21 cellular contexts compared by ENCODE assay signal in genomic region chr6:150887978-150888563, GRCh38. TPM values are rescaled to one million over a fixed set of nuclear protein-coding genes. Genes with fewer than 3 reads are reported as not detected.
A peak's percentile ranks its signal among the peaks of the same experiment; 100 is the strongest.
DNase-seq lines count a peak whose midpoint lies in the region; ATAC-seq and TF ChIP-seq lines count a peak whose summit lies in the region.
"Had no signal": no experiment of that assay in that cellular context is flagged by ENCODE, and none has a peak within 500 bp of the region (broad histone marks: within the 10 kb centered on the region; RNA-seq: fewer than 3 reads in every experiment).

No MANE protein-coding gene starts in this region.

- H3K27me3 Mint-ChIP-seq in activated naive CD4-positive, alpha-beta T cell treated with anti-CD3 and anti-CD28 coated beads, Interleukin-2, amount 10 ng/mL, durations not matched to agents 7 days and 5 days, result no peaks in the 10 kb centered on the region
- H3K27me3 Mint-ChIP-seq: dendritic cell treated with granulocyte-macrophage colony-stimulating factor and Interleukin-4, amounts not matched to agents 40 ng/mL and 50 ng/mL, for 4 days; type B pancreatic cell had no signal

- peak; percentile 68 for ATAC-seq in GM21529 (IDR thresholded peaks at IDR 0.05; ENCODE audit: unreplicated experiment)
- ATAC-seq in thoracic aorta (ENCODE audit: insufficient number of reproducible peaks, low FRiP score, low read depth), result no peak
- ATAC-seq in gastroesophageal sphincter, result no peak
- ATAC-seq: esophagus mucosa had no signal

- CTCF ChIA-PET in activated naive CD4-positive, alpha-beta T cell treated with anti-CD3 and anti-CD28 coated beads, Interleukin-2, amount 10 ng/mL, durations not matched to agents 7 days and 5 days (lab: Charles Lee), result interaction anchor here (0.8 to 11.5 kb wide), 3 partner anchors 21 to 437 kb away, joined by 3 to 196 read pairs (median 3); no protein-coding TSS in a partner anchor

- no peaks in the 10 kb centered on the region for H3K36me3 ChIP-seq in thoracic aorta
- peaks cover 0 to 10% of the 10 kb centered on the region in 2 donors for H3K36me3 ChIP-seq in gastroesophageal sphincter

- H3K27me3 ChIP-seq in thoracic aorta (replicated peaks; ENCODE audit: insufficient read depth) (no peaks in the 10 kb centered on the region), gastroesophageal sphincter (no peaks in the 10 kb centered on the region)

- TF ChIP-seq EP300 in gastroesophageal sphincter (IDR thresholded peaks at IDR 0.05), result no peak

- no peaks in the 10 kb centered on the region for H3K4me1 Mint-ChIP-seq in activated naive CD4-positive, alpha-beta T cell treated with anti-CD3 and anti-CD28 coated beads, Interleukin-2, amount 10 ng/mL, durations not matched to agents 7 days and 5 days
- H3K4me1 Mint-ChIP-seq: H9 had no signal

- H3K27ac ChIP-seq in thoracic aorta (peak overlapping the region; percentile 34 to 85), gastroesophageal sphincter (no peak overlapping the region)
- H3K27ac ChIP-seq: PC-9 had no signal

- H3K4me1 ChIP-seq in thoracic aorta (ENCODE audit: control insufficient read depth in 1 of 2, low read depth in 2 of 2), result peaks cover 21 to 50% of the 10 kb centered on the region in 2 donors
- H3K4me1 ChIP-seq in gastroesophageal sphincter, result peaks cover 0 to 3% (median 0%) of the 10 kb centered on the region in 3 donors

- H3K4me3 ChIP-seq in thoracic aorta (no peak overlapping the region), gastroesophageal sphincter (no peak overlapping the region)
- H3K4me3 ChIP-seq: PC-9 had no signal

- H3K4me3 Mint-ChIP-seq in activated naive CD4-positive, alpha-beta T cell treated with anti-CD3 and anti-CD28 coated beads, Interleukin-2, amount 10 ng/mL, durations not matched to agents 7 days and 5 days, result no peak overlapping the region
- H3K4me3 Mint-ChIP-seq: dendritic cell treated with granulocyte-macrophage colony-stimulating factor and Interleukin-4, amounts not matched to agents 40 ng/mL and 50 ng/mL, for 4 days; H9; type B pancreatic cell had no signal

- H3K9me3 ChIP-seq in thoracic aorta (no peaks in the 10 kb centered on the region), gastroesophageal sphincter (no peaks in the 10 kb centered on the region)

- TF ChIP-seq CTCF in thoracic aorta (IDR thresholded peaks at IDR 0.05), result no peak
- TF ChIP-seq CTCF in gastroesophageal sphincter (IDR thresholded peaks at IDR 0.05), result no peak

- H3K36me3 Mint-ChIP-seq in activated naive CD4-positive, alpha-beta T cell treated with anti-CD3 and anti-CD28 coated beads, Interleukin-2, amount 10 ng/mL, durations not matched to agents 7 days and 5 days, result peaks cover 40% of the 10 kb centered on the region

- TF ChIP-seq POLR2A in gastroesophageal sphincter (IDR thresholded peaks at IDR 0.05), result no peak

- no peaks in the 10 kb centered on the region for H3K9me3 Mint-ChIP-seq in activated naive CD4-positive, alpha-beta T cell treated with anti-CD3 and anti-CD28 coated beads, Interleukin-2, amount 10 ng/mL, durations not matched to agents 7 days and 5 days
- H3K9me3 Mint-ChIP-seq: dendritic cell treated with granulocyte-macrophage colony-stimulating factor and Interleukin-4, amounts not matched to agents 40 ng/mL and 50 ng/mL, for 4 days; H9; type B pancreatic cell had no signal

- WGBS in gastroesophageal sphincter (ENCODE audit: low coverage in 1 of 2), 2 donors, result 68 to 78% methylated on average over 3 of the region's 3 CpGs

- no peak for DNase-seq in activated naive CD4-positive, alpha-beta T cell treated with anti-CD3 and anti-CD28 coated beads, Interleukin-2, amount 10 ng/mL, durations not matched to agents 7 days and 5 days
- DNase-seq in activated naive CD4-positive, alpha-beta T cell (lab: John Stamatoyannopoulos, UW), result no peak
- DNase-seq in NCI-H146 (lab: John Stamatoyannopoulos, UW) (peak; percentile 24), thoracic aorta (ENCODE audit: low spot score) (no peak), NCI-H524 treated with DMSO at 0.1 percent for 48 hours (lab: John Stamatoyannopoulos, UW) (no peak), NCI-H2196 treated with DMSO at 0.1 percent for 48 hours (lab: John Stamatoyannopoulos, UW; ENCODE audit: unreplicated experiment) (no peak)
- DNase-seq: activated T-cell treated with anti-CD3 and anti-CD28 coated beads, Interleukin-2, amount 50 U/mL, for 1 hour; aorta; H9; kidney glomerular epithelial cell; MV-4-11; NCI-H446; PC-9; posterior cingulate gyrus; stimulated activated CD4-positive, alpha-beta T cell treated with anti-CD3 and anti-CD28 coated beads, Interleukin-15, amount 100 ng/mL, for 24 hours; SW 1271 had no signal

- H3K27ac Mint-ChIP-seq in activated naive CD4-positive, alpha-beta T cell treated with anti-CD3 and anti-CD28 coated beads, Interleukin-2, amount 10 ng/mL, durations not matched to agents 7 days and 5 days, result peak overlapping the region; percentile 12
- H3K27ac Mint-ChIP-seq: dendritic cell treated with granulocyte-macrophage colony-stimulating factor and Interleukin-4, amounts not matched to agents 40 ng/mL and 50 ng/mL, for 4 days; type B pancreatic cell had no signal

RNA-seq across cellular contexts. Expression of gene MTHFD1L, which starts 22.6 kb away (rescaled TPM):
- total RNA-seq in thoracic aorta (10 to 100 TPM; 52.8 to 77.3 TPM), gastroesophageal sphincter (10 to 100 TPM in 1 of 4 donors, 1 to 10 TPM in 3; 1.2 to 10.8 (median 4.0) TPM)

Comparison
In these comparisons a context has a peak if more than half of its experiments do, and no peak if none do; other contexts are left out.
1. H3K27ac ChIP-seq: peak in thoracic aorta (2 of 2); none in gastroesophageal sphincter (0 of 4).
2. RNA of gene MTHFD1L, which starts 22.6 kb away (total RNA-seq): 52.8 to 77.3 TPM in thoracic aorta; 1.2 to 10.8 TPM in gastroesophageal sphincter; every median in the first group is over 4 times any median in the second.